20 cellular contexts compared by ENCODE assay signal in the genomic region with DNA sequence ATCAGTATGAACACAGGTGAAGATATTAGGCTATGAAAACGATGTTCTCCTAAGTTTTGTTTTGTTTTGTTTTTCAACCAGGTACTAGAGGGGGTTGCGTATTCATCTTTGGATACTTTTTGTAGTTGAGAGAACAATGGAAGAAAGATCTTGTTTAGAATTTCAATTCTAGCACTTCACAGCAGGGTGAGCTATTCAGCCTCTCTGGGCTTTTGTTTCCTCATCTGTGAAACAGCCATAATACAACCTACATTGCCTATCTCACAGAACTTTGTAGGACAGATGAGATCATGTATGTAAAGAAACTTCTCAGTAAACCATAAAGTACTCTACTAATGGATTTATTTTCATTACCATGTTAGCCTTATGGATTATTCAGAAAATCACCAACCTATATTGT.
DNase-seq lines count a peak whose midpoint lies in the region; ATAC-seq and TF ChIP-seq lines count a peak whose summit lies in the region.
"Had no signal": no experiment of that assay in that cellular context is flagged by ENCODE, and none has a peak within 500 bp of the region (broad histone marks: within the 10 kb centered on the region; RNA-seq: fewer than 3 reads in every experiment).

No MANE protein-coding gene starts in this region.

- H3F3A ChIP-seq in SK-N-SH (replicated peaks; ENCODE audit: insufficient read depth), result no peaks in the 10 kb centered on the region

- no peak for DNase-seq in SK-N-SH
- DNase-seq in HT-29 (ENCODE audit: low spot score), result peak; percentile 23
- DNase-seq in SK-MEL-5 (ENCODE audit: low read depth, low spot score), result peak; percentile 30
- DNase-seq in osteoblast (ENCODE audit: insufficient read length, low spot score, missing footprints), result no peak
- no peak for DNase-seq in activated naive CD4-positive, alpha-beta T cell treated with anti-CD3 and anti-CD28 coated beads, Interleukin-2, amount 10 ng/mL, durations not matched to agents 7 days and 5 days
- no peak for DNase-seq in NK-92 treated with Interleukin-12 subunit alpha and Interleukin-12 subunit beta, amount 100 ng/mL, for 24 hours (lab: John Stamatoyannopoulos, UW)
- DNase-seq: activated CD4-positive, alpha-beta T cell treated with anti-CD3 and anti-CD28 coated beads, Interleukin-2, amount 10 ng/mL, durations not matched to agents 24 days and 14 days; activated naive CD8-positive, alpha-beta T cell treated with anti-CD3 and anti-CD28 coated beads, Interleukin-2, amount 50 U/mL, for 24 hours; activated T-cell treated with anti-CD3 and anti-CD28 coated beads, Interleukin-2, amount 50 U/mL, for 1 hour; Calu3; GOT3; hippocampal formation; NCI-H1436 treated with DMSO at 0.1 percent for 48 hours; NCI-H526; sigmoid colon; stimulated activated CD4-positive, alpha-beta T cell treated with anti-CD3 and anti-CD28 coated beads, Interleukin-4, amount 100 ng/mL, for 1 hour had no signal

- no peaks in the 10 kb centered on the region for H3K27me3 Mint-ChIP-seq in activated naive CD4-positive, alpha-beta T cell treated with anti-CD3 and anti-CD28 coated beads, Interleukin-2, amount 10 ng/mL, durations not matched to agents 7 days and 5 days
- H3K27me3 Mint-ChIP-seq: activated CD4-positive, alpha-beta T cell treated with anti-CD3 and anti-CD28 coated beads, Interleukin-2, amount 10 ng/mL, durations not matched to agents 24 days and 14 days; activated naive CD8-positive, alpha-beta T cell treated with anti-CD3 and anti-CD28 coated beads, Interleukin-2, amount 50 U/mL, for 24 hours had no signal

- H3K9me2 ChIP-seq in SK-N-SH, result no peaks in the 10 kb centered on the region

- H3K4me3 ChIP-seq in SK-N-SH (ENCODE audit: low read depth in 2 of 2, low read length in 1 of 2) (no peak overlapping the region), osteoblast (ENCODE audit: insufficient read depth, low read length) (no peak overlapping the region)
- H3K4me3 ChIP-seq: sigmoid colon, tibial nerve had no signal

- no peak overlapping the region for H3K4me3 Mint-ChIP-seq in activated naive CD4-positive, alpha-beta T cell treated with anti-CD3 and anti-CD28 coated beads, Interleukin-2, amount 10 ng/mL, durations not matched to agents 7 days and 5 days
- H3K4me3 Mint-ChIP-seq: activated CD4-positive, alpha-beta T cell treated with anti-CD3 and anti-CD28 coated beads, Interleukin-2, amount 10 ng/mL, durations not matched to agents 24 days and 14 days; activated naive CD8-positive, alpha-beta T cell treated with anti-CD3 and anti-CD28 coated beads, Interleukin-2, amount 50 U/mL, for 24 hours had no signal

- H4K20me1 ChIP-seq in SK-N-SH (ENCODE audit: insufficient read depth), result no peaks in the 10 kb centered on the region
- H4K20me1 ChIP-seq in osteoblast (ENCODE audit: insufficient read depth, low read length), result no peaks in the 10 kb centered on the region

- H3K9me3 Mint-ChIP-seq in activated naive CD4-positive, alpha-beta T cell treated with anti-CD3 and anti-CD28 coated beads, Interleukin-2, amount 10 ng/mL, durations not matched to agents 7 days and 5 days, result no peaks in the 10 kb centered on the region
- H3K9me3 Mint-ChIP-seq: activated CD4-positive, alpha-beta T cell treated with anti-CD3 and anti-CD28 coated beads, Interleukin-2, amount 10 ng/mL, durations not matched to agents 24 days and 14 days; activated naive CD8-positive, alpha-beta T cell treated with anti-CD3 and anti-CD28 coated beads, Interleukin-2, amount 50 U/mL, for 24 hours had no signal

- H3K27me3 ChIP-seq in SK-N-SH (ENCODE audit: insufficient read depth) (no peaks in the 10 kb centered on the region), osteoblast (ENCODE audit: insufficient read depth, low read length) (no peaks in the 10 kb centered on the region)
- H3K27me3 ChIP-seq: neutrophil, sigmoid colon, tibial nerve had no signal

- in situ Hi-C loops in SK-MEL-5 (cut with HindIII; ENCODE audit: low pct_unique_long_range_greater_than_20kb, low sequenced_read_pairs), result no loop called here

- H3K9me3 ChIP-seq in SK-N-SH (no peaks in the 10 kb centered on the region), osteoblast (ENCODE audit: low read depth, low read length) (no peaks in the 10 kb centered on the region)
- H3K9me3 ChIP-seq: neutrophil, sigmoid colon, tibial nerve had no signal

- no peaks in the 10 kb centered on the region for H3K36me3 Mint-ChIP-seq in activated naive CD4-positive, alpha-beta T cell treated with anti-CD3 and anti-CD28 coated beads, Interleukin-2, amount 10 ng/mL, durations not matched to agents 7 days and 5 days

- H3K4me2 ChIP-seq in SK-N-SH (no peak overlapping the region), osteoblast (ENCODE audit: insufficient read depth, low read length) (no peak overlapping the region)

- no peak for TF ChIP-seq EP300 in SK-N-SH (IDR thresholded peaks at IDR 0.05; ENCODE audit: borderline replicate concordance in 1 of 2, low read depth in 1 of 2, low read length in 1 of 2)

- H3K36me3 ChIP-seq in SK-N-SH (replicated peaks in 1 of 2; ENCODE audit: control insufficient read depth in 1 of 2, insufficient read depth in 2 of 2, low read length in 1 of 2) (peaks cover 17 to 25% of the 10 kb centered on the region in 2 experiments), osteoblast (ENCODE audit: insufficient read depth, low read length) (no peaks in the 10 kb centered on the region)
- H3K36me3 ChIP-seq: neutrophil had no signal

- no peak overlapping the region for H3K9ac ChIP-seq in SK-N-SH

- CTCF ChIA-PET in SK-N-SH (lab: Yijun Ruan, JAX), result no interaction called here
- CTCF ChIA-PET in activated naive CD4-positive, alpha-beta T cell treated with anti-CD3 and anti-CD28 coated beads, Interleukin-2, amount 10 ng/mL, durations not matched to agents 7 days and 5 days (lab: Charles Lee), result no interaction called here

- H3K27ac ChIP-seq in SK-N-SH (ENCODE audit: low read depth in 2 of 2, low read length in 1 of 2) (no peak overlapping the region), osteoblast (ENCODE audit: low read depth, low read length) (no peak overlapping the region)
- H3K27ac ChIP-seq: neutrophil, sigmoid colon, tibial nerve had no signal

- ATAC-seq in SK-N-SH treated with all-trans-retinoic acid at 6 μM for 48 hours (no peak), HG02623 (IDR thresholded peaks at IDR 0.05; ENCODE audit: unreplicated experiment) (no peak)
- ATAC-seq: activated naive CD8-positive, alpha-beta T cell treated with anti-CD3 and anti-CD28 coated beads, Interleukin-2, amount 50 U/mL, for 24 hours had no signal

- H3K27ac Mint-ChIP-seq in activated naive CD4-positive, alpha-beta T cell treated with anti-CD3 and anti-CD28 coated beads, Interleukin-2, amount 10 ng/mL, durations not matched to agents 7 days and 5 days, result no peak overlapping the region
- H3K27ac Mint-ChIP-seq: activated CD4-positive, alpha-beta T cell treated with anti-CD3 and anti-CD28 coated beads, Interleukin-2, amount 10 ng/mL, durations not matched to agents 24 days and 14 days; activated naive CD8-positive, alpha-beta T cell treated with anti-CD3 and anti-CD28 coated beads, Interleukin-2, amount 50 U/mL, for 24 hours had no signal

- no peak; the same call in 1 of the 2 replicates for TF ChIP-seq CTCF in SK-N-SH (IDR thresholded peaks at IDR 0.05)
- peak; percentile 22 for TF ChIP-seq CTCF in osteoblast (IDR thresholded peaks at IDR 0.05; ENCODE audit: extremely low read depth, low read depth, low read length)

- no peaks in the 10 kb centered on the region for H3K79me2 ChIP-seq in SK-N-SH (ENCODE audit: insufficient read depth)
- no peaks in the 10 kb centered on the region for H3K79me2 ChIP-seq in osteoblast (ENCODE audit: insufficient read depth, low read length)

- peak; percentile 39 for TF ChIP-seq RAD21 in SK-N-SH (IDR thresholded peaks at IDR 0.05; ENCODE audit: low read length)

- 66% methylated on average over 2 of the region's 2 CpGs for WGBS in SK-N-SH (ENCODE audit: low lambda C conversion rate)

- no peaks in the 10 kb centered on the region for H3K4me1 Mint-ChIP-seq in activated naive CD4-positive, alpha-beta T cell treated with anti-CD3 and anti-CD28 coated beads, Interleukin-2, amount 10 ng/mL, durations not matched to agents 7 days and 5 days
- H3K4me1 Mint-ChIP-seq: activated CD4-positive, alpha-beta T cell treated with anti-CD3 and anti-CD28 coated beads, Interleukin-2, amount 10 ng/mL, durations not matched to agents 24 days and 14 days; activated naive CD8-positive, alpha-beta T cell treated with anti-CD3 and anti-CD28 coated beads, Interleukin-2, amount 50 U/mL, for 24 hours had no signal

- no peaks in the 10 kb centered on the region; a peak in 1 of 4 replicates for H3K4me1 ChIP-seq in SK-N-SH (ENCODE audit: control insufficient read depth in 1 of 2, insufficient read depth in 2 of 2, low read depth in 1 of 2, low read length in 1 of 2)
- no peaks in the 10 kb centered on the region for H3K4me1 ChIP-seq in osteoblast (ENCODE audit: insufficient read depth, low read length)
- H3K4me1 ChIP-seq: sigmoid colon, tibial nerve had no signal

- H2AFZ ChIP-seq in SK-N-SH (ENCODE audit: low read depth) (no peak overlapping the region), osteoblast (ENCODE audit: low read length) (no peak overlapping the region)

- POLR2A ChIA-PET in SK-N-SH (lab: Yijun Ruan, JAX), result no interaction called here

TF ChIP-seq in SK-N-SH, 30 proteins besides CTCF, POLR2A, EP300 and RAD21 (continues in another document):
- TF ChIP-seq ELF1 (IDR thresholded peaks at IDR 0.05) (no peak), SIN3A (IDR thresholded peaks at IDR 0.05; ENCODE audit: borderline replicate concordance, low read depth, low read length) (no peak), CHD2 (IDR thresholded peaks at IDR 0.05; ENCODE audit: low read length, partially characterized antibody) (no peak), TEAD4 (IDR thresholded peaks at IDR 0.05; ENCODE audit: borderline replicate concordance, insufficient read depth) (no peak), GATA2 (CRISPR knock-in tag; IDR thresholded peaks at IDR 0.05) (no peak)

TF ChIP-seq in SK-N-SH treated with all-trans-retinoic acid at 6 μM for 48 hours, 23 proteins besides CTCF, POLR2A, EP300 and RAD21 (continues in another document):
- TF ChIP-seq OSR1 (CRISPR knock-in tag; IDR thresholded peaks at IDR 0.05) (no peak), ZNF70 (CRISPR knock-in tag; IDR thresholded peaks at IDR 0.05) (no peak), TOX (CRISPR knock-in tag; IDR thresholded peaks at IDR 0.05; ENCODE audit: borderline replicate concordance) (no peak)

Comparison
In these comparisons a context has a peak if more than half of its experiments do, and no peak if none do; other contexts are left out.
1. DNase-seq: peak in HT-29 (single experiment) and SK-MEL-5 (single experiment); none in SK-N-SH (single experiment), osteoblast (single experiment), activated naive CD4-positive, alpha-beta T cell treated with anti-CD3 and anti-CD28 coated beads, Interleukin-2, amount 10 ng/mL, durations not matched to agents 7 days and 5 days (single experiment) and NK-92 treated with Interleukin-12 subunit alpha and Interleukin-12 subunit beta, amount 100 ng/mL, for 24 hours (single experiment).